Comparison of ENCODE assay signal across 20 cellular contexts in the genomic region with DNA sequence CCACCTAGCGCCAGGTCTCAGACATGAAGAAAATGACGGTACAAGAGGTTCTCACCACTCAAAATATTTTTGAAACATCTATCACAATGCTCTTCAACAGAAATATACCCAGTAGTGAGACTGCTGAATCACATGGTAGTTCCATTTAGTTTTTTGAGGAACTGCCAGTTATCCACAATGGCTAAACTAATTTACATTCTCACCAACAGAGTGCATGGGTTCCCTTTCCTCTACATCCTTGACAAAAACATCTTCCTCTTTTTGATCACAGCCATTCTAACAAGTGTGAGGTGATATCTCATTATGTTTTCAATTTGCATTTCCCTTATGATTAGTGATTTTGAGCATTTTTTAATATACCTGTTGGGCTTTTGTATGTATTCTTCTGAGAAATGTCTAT. TPM values are rescaled to one million over a fixed set of nuclear protein-coding genes. Genes with fewer than 3 reads are reported as not detected.
DNase-seq lines count a peak whose midpoint lies in the region; ATAC-seq, FAIRE-seq and TF ChIP-seq lines count a peak whose summit lies in the region.
"Had no signal": no experiment of that assay in that cellular context is flagged by ENCODE, and none has a peak within 500 bp of the region (broad histone marks: within the 10 kb centered on the region; RNA-seq: fewer than 3 reads in every experiment).

No MANE protein-coding gene starts in this region.

- TF ChIP-seq CTCF in HL-60 (IDR thresholded peaks at IDR 0.05; ENCODE audit: insufficient read depth, low read length) = no peak
- TF ChIP-seq CTCF in GM12878 (IDR thresholded peaks at IDR 0.05 in 2 of 3, conservative IDR thresholded peaks at IDR 0.05 in 1 of 3; ENCODE audit: control insufficient read depth in 2 of 3, extremely low read depth in 1 of 3, insufficient read depth in 1 of 3, low read depth in 3 of 3, low read length in 3 of 3) = no peak

- in situ Hi-C loops in GM12878 (cut with MboI) = no loop called here

- SMC1A ChIA-PET in GM12878 (lab: Charles Lee; ENCODE audit: uncharacterized antibody, unreplicated experiment) = no interaction called here

- TF ChIP-seq POLR2A in GM12878 (IDR thresholded peaks at IDR 0.05; ENCODE audit: low read depth, low read length) (no peak), GM12892 (IDR thresholded peaks at IDR 0.05; ENCODE audit: low read depth, low read length) (no peak)

- H3K4me2 ChIP-seq in GM12878 (ENCODE audit: control insufficient read depth, insufficient read depth) = no peak overlapping the region

- RAD21 ChIA-PET in GM12878 (lab: Charles Lee; ENCODE audit: unreplicated experiment) = no interaction called here

- intact Hi-C loops in GM12878 (cut with micrococcal nuclease; ENCODE audit: unreplicated experiment) (loop anchor here (10.0 kb wide), 1 partner anchor 1956 kb away; the partner anchor contains the start of genes EFCAB11 and TDP1), sciatic nerve (cut with DNase I) (no loop called here)

- no peak for TF ChIP-seq EP300 in GM12878 (IDR thresholded peaks at IDR 0.05; ENCODE audit: borderline replicate concordance in 1 of 2, control insufficient read depth in 1 of 2, low read depth in 2 of 2, low read length in 2 of 2)

- H3K9me3 ChIP-seq in GM12878 (replicated peaks; ENCODE audit: control insufficient read depth, insufficient read depth, low read length) = no peaks in the 10 kb centered on the region; the same call in none of the 3 replicates
- H3K9me3 ChIP-seq: Caco-2, heart left ventricle, pancreas had no signal

- CTCF ChIA-PET in GM12878 (lab: Yijun Ruan, JAX) = interaction anchor here (1.1 kb wide), 1 partner anchor 17 kb away, joined by 3 read pairs; no protein-coding TSS in a partner anchor

- H3K27ac ChIP-seq in HL-60 (replicated peaks) (peak overlapping the region; percentile 41), GM12878 (ENCODE audit: control insufficient read depth, insufficient read depth) (no peak overlapping the region)
- H3K27ac ChIP-seq: pancreas, WERI-Rb-1 had no signal

- FAIRE-seq in GM12878 (lab: Jason Lieb, UNC) = no peak
- FAIRE-seq in GM12892 (lab: Jason Lieb, UNC) = no peak
- FAIRE-seq: pancreas had no signal

- H3K79me2 ChIP-seq in GM12878 (ENCODE audit: control insufficient read depth, insufficient read depth, low read length) = no peaks in the 10 kb centered on the region

- no peak overlapping the region for H2AFZ ChIP-seq in GM12878 (ENCODE audit: control insufficient read depth, low read depth, low read length)

- H3K4me3 ChIP-seq in HL-60 (replicated peaks; ENCODE audit: insufficient read depth, low read length) (no peak overlapping the region), GM12878 (no peak overlapping the region)
- H3K4me3 ChIP-seq: heart left ventricle, pancreas had no signal

- WGBS in GM12878 (ENCODE audit: insufficient coverage, insufficient replicate concordance, low lambda C conversion rate, missing lambda C conversion rate) = 96% methylated on average over 2 of the region's 2 CpGs

- DNase-seq in HL-60 (ENCODE audit: low read depth in 1 of 2, low spot score in 1 of 2) (peak in 1 of 2 experiments; percentile 66), NOMO-1 treated with DMSO at 0.1 percent for 48 hours (lab: John Stamatoyannopoulos, UW; ENCODE audit: unreplicated experiment) (peak; percentile 83), GM12878 (ENCODE audit: low read depth, low spot score) (no peak), sciatic nerve (ENCODE audit: low spot score) (no peak), NCI-H1105 treated with DMSO at 0.1 percent for 48 hours (lab: John Stamatoyannopoulos, UW) (no peak), GM12892 (ENCODE audit: insufficient read length) (no peak)
- no peak for DNase-seq in effector CD4-positive, alpha-beta T cell
- no peak for DNase-seq in activated naive CD4-positive, alpha-beta T cell (lab: John Stamatoyannopoulos, UW)
- DNase-seq: activated CD8-positive, alpha-beta T cell treated with anti-CD3 and anti-CD28 coated beads, Interleukin-2, amount 10 ng/mL, durations not matched to agents 7 days and 5 days; activated naive CD8-positive, alpha-beta T cell treated with anti-CD3 and anti-CD28 coated beads, Interleukin-2, amount 10 ng/mL, durations not matched to agents 7 days and 5 days; Caco-2; endodermal cell; heart left ventricle; NCI-H748 treated with DMSO at 0.1 percent for 48 hours; pancreas; WERI-Rb-1 had no signal

- H3K27me3 ChIP-seq in HL-60 (ENCODE audit: insufficient read depth, poor library complexity, severe bottlenecking) = no peaks in the 10 kb centered on the region
- H3K27me3 ChIP-seq in GM12878 (replicated peaks in 1 of 2; ENCODE audit: control insufficient read depth in 2 of 2, insufficient read depth in 2 of 2, low read length in 1 of 2) = no peaks in the 10 kb centered on the region
- H3K27me3 ChIP-seq: heart left ventricle, pancreas had no signal

- no peak for TF ChIP-seq RAD21 in GM12878 (IDR thresholded peaks at IDR 0.05; ENCODE audit: insufficient read depth, low read depth, low read length)

- H4K20me1 ChIP-seq in GM12878 (ENCODE audit: control insufficient read depth, insufficient read depth) = no peaks in the 10 kb centered on the region

- no peak for ATAC-seq in GM12878
- peak; percentile 62 for ATAC-seq in sciatic nerve
- ATAC-seq: activated CD8-positive, alpha-beta T cell treated with anti-CD3 and anti-CD28 coated beads, Interleukin-2, amount 10 ng/mL, durations not matched to agents 7 days and 5 days had no signal

- H3K36me3 ChIP-seq in GM12878 (ENCODE audit: control insufficient read depth in 2 of 2, insufficient read depth in 2 of 2, low read length in 1 of 2) = no peaks in the 10 kb centered on the region
- H3K36me3 ChIP-seq: heart left ventricle, pancreas, WERI-Rb-1 had no signal

- peaks cover 27% of the 10 kb centered on the region for H3K4me1 ChIP-seq in GM12878 (ENCODE audit: control insufficient read depth, insufficient read depth, low read length)

- BruUV-seq in GM12878 (replicated peaks; lab: Mats Ljungman, UMichigan) = no TSS peak

- H3K9ac ChIP-seq in GM12878 (ENCODE audit: control insufficient read depth, insufficient read depth, low read length) = no peak overlapping the region

- POLR2A ChIA-PET in GM12878 (lab: Charles Lee) = no interaction called here

TF ChIP-seq in GM12878, 131 proteins besides CTCF, POLR2A, EP300 and RAD21:
- TF ChIP-seq RB1 (IDR thresholded peaks at IDR 0.05; ENCODE audit: borderline replicate concordance) (no peak), MTA2 (IDR thresholded peaks at IDR 0.05; ENCODE audit: low read depth) (peak; percentile 14; the same call in 1 of the 2 replicates), TBL1XR1 (IDR thresholded peaks at IDR 0.05; ENCODE audit: low read depth, low read length) (no peak), NR2F1 (conservative IDR thresholded peaks at IDR 0.05) (no peak), SPI1 (IDR thresholded peaks at IDR 0.05; ENCODE audit: borderline replicate concordance, insufficient read depth, low read depth, low read length) (0 out of 2 replicates have a peak, but pooled peaks have one; percentile 36)

RNA-seq across cellular contexts. Expression of gene GPR65, which starts 5.7 kb away (rescaled TPM):
- 50.5 and 54.0 TPM in 2 replicates for total RNA-seq in GM12878 (2013; cell fraction: nucleolus; rRNA removed)
- total RNA-seq in GM12878 (2014; rRNA removed) = 11.5 and 14.0 TPM in 2 replicates
- total RNA-seq in GM12878 (2014; rRNA removed; fragmentation: Illumina TruSeq; extraction: Trizol) = 11.6 and 12.7 TPM in 2 replicates
- total RNA-seq in GM12878 (2021) = 7.3 and 8.2 TPM in 2 replicates
- polyA plus RNA-seq in GM12878 (2011; ENCODE audit: low read depth) = 2.5 TPM
- 14.7 and 25.1 TPM in 2 replicates for polyA plus RNA-seq in GM12878 (2011; rRNA removed)
- 4.3 and 6.1 TPM in 2 replicates for polyA plus RNA-seq in GM12878 (2011; cell fraction: cytosol; rRNA removed)
- polyA plus RNA-seq in GM12878 (2011; cell fraction: nucleus; rRNA removed) = 9.3 and 11.4 TPM in 2 replicates
- 3.5 and 6.0 TPM in 2 replicates for polyA plus RNA-seq in GM12878 (2012)
- 9.3 and 12.2 TPM in 2 replicates for polyA plus RNA-seq in GM12878 (2014; fragmentation: Illumina TruSeq; extraction: Trizol)
- 10 to 100 TPM in 1 of 2 experiments, 1 to 10 TPM in 1; 9.4 to 12.1 TPM for polyA plus RNA-seq in GM12878 (2014; fragmentation: Nextera tagmentation; extraction: Ambion mirVana)
- polyA plus RNA-seq in GM12878 (2014; rRNA removed) = 3.7 and 4.4 TPM in 2 replicates
- polyA plus RNA-seq in GM12878 (2016; fragmentation: Nextera tagmentation; extraction: Ambion mirVana) = 1 to 10 TPM; 6.6 to 7.9 TPM
- polyA minus RNA-seq in GM12878 (2011; rRNA and poly(A)+ RNA removed) = 20.1 and 30.4 TPM in 2 replicates
- 3.6 and 6.1 TPM in 2 replicates for polyA minus RNA-seq in GM12878 (2011; cell fraction: cytosol; rRNA and poly(A)+ RNA removed)
- polyA minus RNA-seq in GM12878 (2011; cell fraction: nucleus; rRNA and poly(A)+ RNA removed) = 17.3 and 22.3 TPM in 2 replicates
- total RNA-seq in sciatic nerve = 2.7 TPM
- 5.9 TPM for polyA plus RNA-seq in GM12892 (2012; ENCODE audit: missing spikeins)
- total RNA-seq: Caco-2, chondrocyte, Daoy, endodermal cell, H4, HT-29 had no signal

RNA-seq across cellular contexts. Expression of gene GALC, which starts 6.3 kb away (rescaled TPM):
- 63.0 and 73.0 TPM in 2 replicates for total RNA-seq in GM12878 (2013; cell fraction: nucleolus; rRNA removed)
- total RNA-seq in GM12878 (2014; rRNA removed) = 4.8 and 6.1 TPM in 2 replicates
- 4.5 and 4.9 TPM in 2 replicates for total RNA-seq in GM12878 (2014; rRNA removed; fragmentation: Illumina TruSeq; extraction: Trizol)
- 4.1 and 7.5 TPM in 2 replicates for total RNA-seq in GM12878 (2021)
- polyA plus RNA-seq in GM12878 (2011; ENCODE audit: low read depth) = 3.1 TPM
- polyA plus RNA-seq in GM12878 (2011; rRNA removed) = 14.0 and 19.2 TPM in 2 replicates
- 6.2 and 7.0 TPM in 2 replicates for polyA plus RNA-seq in GM12878 (2011; cell fraction: cytosol; rRNA removed)
- 14.6 and 15.2 TPM in 2 replicates for polyA plus RNA-seq in GM12878 (2011; cell fraction: nucleus; rRNA removed)
- 3.8 TPM in 2 replicates for polyA plus RNA-seq in GM12878 (2012)
- polyA plus RNA-seq in GM12878 (2014; fragmentation: Illumina TruSeq; extraction: Trizol) = 3.9 and 7.0 TPM in 2 replicates
- 1 to 10 TPM; 1.3 to 1.9 TPM for polyA plus RNA-seq in GM12878 (2014; fragmentation: Nextera tagmentation; extraction: Ambion mirVana)
- polyA plus RNA-seq in GM12878 (2014; rRNA removed) = 2.8 and 4.7 TPM in 2 replicates
- polyA plus RNA-seq in GM12878 (2016; fragmentation: Nextera tagmentation; extraction: Ambion mirVana) = 1 to 10 TPM; 4.6 to 5.0 TPM
- polyA minus RNA-seq in GM12878 (2011; rRNA and poly(A)+ RNA removed) = 12.7 and 13.4 TPM in 2 replicates
- 5.3 and 8.3 TPM in 2 replicates for polyA minus RNA-seq in GM12878 (2011; cell fraction: cytosol; rRNA and poly(A)+ RNA removed)
- polyA minus RNA-seq in GM12878 (2011; cell fraction: nucleus; rRNA and poly(A)+ RNA removed) = 16.3 and 18.2 TPM in 2 replicates
- total RNA-seq in sciatic nerve = 47.8 TPM
- polyA plus RNA-seq in GM12892 (2012; ENCODE audit: missing spikeins) = 6.9 TPM
- total RNA-seq: H4, HT-29 had no signal
